12 cellular contexts compared by ENCODE assay signal in genomic region chr4:80876810-80877209, GRCh38.
DNase-seq lines count a peak whose midpoint lies in the region; ATAC-seq and TF ChIP-seq lines count a peak whose summit lies in the region.
"Had no signal": no experiment of that assay in that cellular context is flagged by ENCODE, and none has a peak within 500 bp of the region (broad histone marks: within the 10 kb centered on the region; RNA-seq: fewer than 3 reads in every experiment).

No MANE protein-coding gene starts in this region.

- peaks cover 19% of the 10 kb centered on the region; the same call in 1 of the 2 replicates for H3K9me3 ChIP-seq in BLaER1

- no peaks in the 10 kb centered on the region for H4K20me1 ChIP-seq in BLaER1

- DNase-seq in GM19240 (ENCODE audit: insufficient read length, low spot score) (peak; percentile 13), LHCN-M2 (ENCODE audit: low read depth) (peak; percentile 55), cerebellum (ENCODE audit: low spot score) (no peak), NCI-H187 (lab: John Stamatoyannopoulos, UW) (no peak), lower leg skin (ENCODE audit: low spot score in 2 of 2) (no peak), NCI-H524 treated with DMSO at 0.1 percent for 48 hours (lab: John Stamatoyannopoulos, UW) (no peak)
- DNase-seq: activated T-cell treated with anti-CD3 and anti-CD28 coated beads, Interleukin-2, amount 50 U/mL, for 72 hours; dorsolateral prefrontal cortex; NCI-H1105; stimulated activated naive CD4-positive, alpha-beta T cell treated with Interleukin-2 at 50 U/mL for 16 hours had no signal

- H3K4me2 ChIP-seq in BLaER1: peak overlapping the region; percentile 68

- peak overlapping the region; percentile 92 for H3K27ac ChIP-seq in BLaER1
- H3K27ac ChIP-seq: dorsolateral prefrontal cortex had no signal

- peaks cover 47% of the 10 kb centered on the region for H3K4me1 ChIP-seq in BLaER1

- TF ChIP-seq POLR2A in lower leg skin (IDR thresholded peaks at IDR 0.05): no peak

- ATAC-seq in HG02870 (IDR thresholded peaks at IDR 0.05; ENCODE audit: unreplicated experiment): peak; percentile 70

- intact Hi-C loops in lower leg skin (cut with DNase I; ENCODE audit: low total_unique reads): no loop called here

- peak overlapping the region; percentile 39; the same call in 1 of the 2 replicates for H3K9ac ChIP-seq in BLaER1

- TF ChIP-seq CTCF in lower leg skin (IDR thresholded peaks at IDR 0.05): no peak

- H3K4me3 ChIP-seq in BLaER1 (no peak overlapping the region; the same call in 1 of the 2 replicates), lower leg skin (ENCODE audit: low read depth, poor library complexity, severe bottlenecking) (no peak overlapping the region)
- H3K4me3 ChIP-seq: dorsolateral prefrontal cortex had no signal

- no peaks in the 10 kb centered on the region for H3K36me3 ChIP-seq in BLaER1

- H3K27me3 ChIP-seq in BLaER1: no peaks in the 10 kb centered on the region

Comparison
In these comparisons a context has a peak if more than half of its experiments do, and no peak if none do; other contexts are left out.
1. DNase-seq: peak in GM19240 (single experiment) and LHCN-M2 (single experiment); none in cerebellum (single experiment), NCI-H187 (0 of 2), lower leg skin (0 of 2) and NCI-H524 treated with DMSO at 0.1 percent for 48 hours (single experiment).